9 cellular contexts compared by ENCODE assay signal in the genomic region with DNA sequence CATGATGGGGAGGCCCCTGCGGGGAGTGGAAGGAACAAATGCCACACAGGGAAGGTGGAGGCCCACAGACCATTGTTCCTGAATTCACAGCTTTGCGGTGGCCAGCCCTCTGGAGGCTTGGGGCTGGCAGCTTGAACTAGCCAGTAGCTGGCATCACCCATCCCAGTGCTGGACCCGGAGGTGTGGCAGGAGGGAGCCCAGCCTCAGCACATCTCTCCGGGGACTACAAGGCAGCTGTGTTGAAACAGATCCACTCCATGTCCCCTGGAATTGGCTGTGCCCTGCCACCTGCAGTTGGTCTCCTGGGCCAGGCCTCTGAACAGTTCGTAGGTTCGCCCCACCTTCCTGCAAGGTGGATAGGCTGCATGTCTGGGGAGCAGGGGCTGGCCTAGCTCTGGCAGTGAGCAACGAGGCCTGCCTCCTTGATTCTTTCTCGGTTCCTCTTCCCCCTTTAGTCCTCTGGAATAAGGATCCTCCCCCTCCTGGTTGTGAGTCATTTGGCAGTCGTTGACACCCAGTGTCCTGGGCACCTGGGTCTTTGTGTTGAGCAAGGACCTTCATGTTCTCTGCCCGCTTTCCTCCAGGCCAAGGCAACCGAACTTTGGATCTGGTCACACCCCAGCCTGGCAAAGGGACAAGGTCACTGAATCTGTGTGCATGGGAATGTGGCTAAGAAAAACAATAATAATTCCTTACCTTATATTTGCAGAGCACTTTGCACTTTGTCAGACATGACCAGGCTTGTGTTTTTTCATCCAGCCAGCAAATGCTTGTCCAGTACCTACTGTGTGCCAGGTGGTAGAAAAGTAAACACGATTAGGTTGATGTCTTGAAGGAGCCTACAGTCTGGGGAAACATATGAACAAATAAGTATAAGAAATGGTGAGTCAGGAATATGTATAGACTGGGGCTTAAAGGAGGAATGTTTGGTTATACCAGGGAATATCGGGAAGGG. TPM values are rescaled to one million over a fixed set of nuclear protein-coding genes. Genes with fewer than 3 reads are reported as not detected.
DNase-seq lines count a peak whose midpoint lies in the region; ATAC-seq and TF ChIP-seq lines count a peak whose summit lies in the region.
"Had no signal": no experiment of that assay in that cellular context is flagged by ENCODE, and none has a peak within 500 bp of the region (broad histone marks: within the 10 kb centered on the region; RNA-seq: fewer than 3 reads in every experiment).

No MANE protein-coding gene starts in this region.

- H3K27me3 ChIP-seq in heart left ventricle: no peaks in the 10 kb centered on the region
- H3K27me3 ChIP-seq in stomach: no peaks in the 10 kb centered on the region

- H3K9me3 Mint-ChIP-seq in HFFc6: no peaks in the 10 kb centered on the region
- H3K9me3 Mint-ChIP-seq: activated T-cell treated with anti-CD3 and anti-CD28 coated beads, Interleukin-2, amount 50 U/mL, for 4 hours had no signal

- H3K36me3 ChIP-seq in heart left ventricle: peaks cover 0 to 12% (median 0%) of the 10 kb centered on the region in 9 donors
- peaks cover 0 to 10% (median 8%) of the 10 kb centered on the region in 4 donors for H3K36me3 ChIP-seq in stomach

- ATAC-seq in SK-N-SH treated with all-trans-retinoic acid at 6 μM for 48 hours (peak; percentile 40), heart left ventricle (peak in 3 of 4 donors; percentile 18 to 62 (median 45)), GM18520 (IDR thresholded peaks at IDR 0.05; ENCODE audit: unreplicated experiment) (no peak), GM21576 (IDR thresholded peaks at IDR 0.05; ENCODE audit: unreplicated experiment) (no peak), HG02884 (IDR thresholded peaks at IDR 0.05; ENCODE audit: unreplicated experiment) (no peak)

- DNase-seq in HFFc6 (no peak), heart left ventricle (peak in 2 of 5 donors; percentile 45 to 53), stomach (peak; percentile 79), HUDEP-2 (lab: John Stamatoyannopoulos, UW; ENCODE audit: unreplicated experiment in 76 of 76) (no peak)
- DNase-seq: activated T-cell treated with anti-CD3 and anti-CD28 coated beads, Interleukin-2, amount 50 U/mL, for 4 hours had no signal

- 78 to 84% (median 81%) methylated on average over 13 of the region's 13 CpGs for WGBS in heart left ventricle, 4 donors
- 57 to 74% (median 68%) methylated on average over 5 to 13 of the region's 13 CpGs for WGBS in stomach, 5 donors

- intact Hi-C loops in heart left ventricle (cut with DNase I): no loop called here
- intact Hi-C loops in stomach (cut with DNase I; ENCODE audit: low total_unique reads): no loop called here

- H3K4me3 ChIP-seq in heart left ventricle (no peak overlapping the region), stomach (no peak overlapping the region)

- H3K4me1 ChIP-seq in heart left ventricle (peaks cover 0 to 57% (median 14%) of the 10 kb centered on the region in 12 donors), stomach (peaks cover 24 to 59% (median 35%) of the 10 kb centered on the region in 4 donors)

- no peak for TF ChIP-seq EP300 in stomach (IDR thresholded peaks at IDR 0.05)

- H3K4me3 Mint-ChIP-seq in HFFc6: no peak overlapping the region
- H3K4me3 Mint-ChIP-seq: activated T-cell treated with anti-CD3 and anti-CD28 coated beads, Interleukin-2, amount 50 U/mL, for 4 hours had no signal

- TF ChIP-seq POLR2A in heart left ventricle (IDR thresholded peaks at IDR 0.05) (no peak), stomach (IDR thresholded peaks at IDR 0.05) (no peak)

- peak overlapping the region; percentile 67 for H3K27ac Mint-ChIP-seq in HFFc6

- no peak for TF ChIP-seq CTCF in HFFc6 (IDR thresholded peaks at IDR 0.05)
- TF ChIP-seq CTCF in heart left ventricle (IDR thresholded peaks at IDR 0.05): no peak
- TF ChIP-seq CTCF in stomach (IDR thresholded peaks at IDR 0.05): no peak

- peaks cover 16% of the 10 kb centered on the region for H3K36me3 Mint-ChIP-seq in HFFc6 (ENCODE audit: low read depth)

- peaks cover 4% of the 10 kb centered on the region for H3K27me3 Mint-ChIP-seq in HFFc6 (ENCODE audit: insufficient read depth)

- peaks cover 53% of the 10 kb centered on the region for H3K4me1 Mint-ChIP-seq in HFFc6 (ENCODE audit: low read depth)

- H3K27ac ChIP-seq in heart left ventricle (peak overlapping the region in 4 of 12 donors; percentile 12 to 66 (median 30)), stomach (peak overlapping the region; percentile 44 to 84 (median 72))

- H3K9me3 ChIP-seq in heart left ventricle: no peaks in the 10 kb centered on the region
- no peaks in the 10 kb centered on the region for H3K9me3 ChIP-seq in stomach

TF ChIP-seq in SK-N-SH treated with all-trans-retinoic acid at 6 μM for 48 hours, 23 proteins besides CTCF, POLR2A, EP300 and RAD21 (continues in another document):
- no peak for TF ChIP-seq OSR1 (CRISPR knock-in tag; IDR thresholded peaks at IDR 0.05)
- no peak for TF ChIP-seq SNAI2 (CRISPR knock-in tag; IDR thresholded peaks at IDR 0.05)
- no peak for TF ChIP-seq ZNF8 (CRISPR knock-in tag; IDR thresholded peaks at IDR 0.05)
- TF ChIP-seq BACH2 (CRISPR knock-in tag; IDR thresholded peaks at IDR 0.05; ENCODE audit: borderline replicate concordance): no peak
- TF ChIP-seq CSDC2 (CRISPR knock-in tag; IDR thresholded peaks at IDR 0.05): no peak
- no peak for TF ChIP-seq GLIS3 (CRISPR knock-in tag; IDR thresholded peaks at IDR 0.05)
- TF ChIP-seq POU6F1 (CRISPR knock-in tag; IDR thresholded peaks at IDR 0.05; ENCODE audit: borderline replicate concordance, low read depth): no peak
- TF ChIP-seq TCF4 (CRISPR knock-in tag; IDR thresholded peaks at IDR 0.05; ENCODE audit: borderline replicate concordance): no peak
- TF ChIP-seq ZC3H10 (CRISPR knock-in tag; IDR thresholded peaks at IDR 0.05): no peak
- no peak for TF ChIP-seq ISL1 (CRISPR knock-in tag; IDR thresholded peaks at IDR 0.05)
- no peak for TF ChIP-seq PPARA (CRISPR knock-in tag; IDR thresholded peaks at IDR 0.05; ENCODE audit: borderline replicate concordance)
- no peak for TF ChIP-seq TSHZ2 (CRISPR knock-in tag; IDR thresholded peaks at IDR 0.05)
- no peak for TF ChIP-seq CSRNP3 (CRISPR knock-in tag; IDR thresholded peaks at IDR 0.05)
- no peak for TF ChIP-seq ZFP3 (CRISPR knock-in tag; IDR thresholded peaks at IDR 0.05)

RNA-seq across cellular contexts. Expression of gene TTC7A, which starts 29.6 kb away (rescaled TPM):
- 10 to 100 TPM; 17.6 to 27.7 (median 23.2) TPM for total RNA-seq in HFFc6 (2021; fragmentation: NEBNext Ultra II Directional; extraction: Animal tissue kit (Norgen Biotek cat#: 25700))
- total RNA-seq in heart left ventricle: 10 to 100 TPM in 2 of 9 donors, 1 to 10 TPM in 7; 5.6 to 18.5 (median 8.1) TPM
- 1 to 10 TPM; 7.2 TPM for polyA plus RNA-seq in heart left ventricle
- total RNA-seq in stomach: 10 to 100 TPM in 4 of 5 donors, 1 to 10 TPM in 1; 7.2 to 44.6 (median 28.1) TPM
- 1 to 10 TPM; 4.9 to 9.1 (median 8.5) TPM for polyA plus RNA-seq in stomach

RNA-seq across cellular contexts. Expression of gene MCFD2, which starts 55.0 kb away (rescaled TPM):
- total RNA-seq in HFFc6 (2021; fragmentation: NEBNext Ultra II Directional; extraction: Animal tissue kit (Norgen Biotek cat#: 25700)): 100 to 1,000 TPM; 379 to 441 (median 410) TPM
- 10 to 100 TPM; 47.4 to 88.8 (median 63.4) TPM for total RNA-seq in heart left ventricle
- 100 to 1,000 TPM in 1 of 2 donors, 10 to 100 TPM in 1; 16.1 to 113 TPM for polyA plus RNA-seq in heart left ventricle
- total RNA-seq in stomach: 100 to 1,000 TPM in 2 of 5 donors, 10 to 100 TPM in 3; 13.3 to 127 (median 78.0) TPM
- 10 to 100 TPM; 15.9 to 23.5 (median 17.1) TPM for polyA plus RNA-seq in stomach

Comparison
In these comparisons a context has a peak if more than half of its experiments do, and no peak if none do; other contexts are left out.
1. ATAC-seq: peak in SK-N-SH treated with all-trans-retinoic acid at 6 μM for 48 hours (single experiment) and heart left ventricle (3 of 4); none in GM18520 (single experiment), GM21576 (single experiment) and HG02884 (single experiment).